2 cellular contexts compared by ENCODE assay signal in genomic region chrX:151082077-151082948, GRCh38.
TF ChIP-seq lines count a peak whose summit lies in the region.

No MANE protein-coding gene starts in this region.

TF ChIP-seq in HEK293, 187 proteins besides CTCF, POLR2A, EP300 and RAD21 (continued from another document and continues in another):
- TF ChIP-seq ZBTB44 (tag by site-specific recombination; IDR thresholded peaks at IDR 0.05) (no peak), ZNF19 (tag by site-specific recombination; IDR thresholded peaks at IDR 0.05; ENCODE audit: low read depth) (no peak), ZNF16 (tag by site-specific recombination; IDR thresholded peaks at IDR 0.05; ENCODE audit: low read depth) (no peak), ZNF660 (tag by site-specific recombination; IDR thresholded peaks at IDR 0.05) (no peak; the same call in 1 of the 2 replicates), ZNF768 (tag by site-specific recombination; IDR thresholded peaks at IDR 0.05) (no peak), ZNF24 (tag by site-specific recombination; IDR thresholded peaks at IDR 0.05) (no peak), ZNF394 (tag by site-specific recombination; IDR thresholded peaks at IDR 0.05; ENCODE audit: borderline replicate concordance) (no peak), ZNF654 (tag by site-specific recombination; IDR thresholded peaks at IDR 0.05; ENCODE audit: low read depth) (peak; percentile 69), ZNF148 (tag by site-specific recombination; IDR thresholded peaks at IDR 0.05; ENCODE audit: borderline replicate concordance) (no peak), ZNF112 (tag by site-specific recombination; IDR thresholded peaks at IDR 0.05) (no peak), ZNF350 (tag by site-specific recombination; IDR thresholded peaks at IDR 0.05) (no peak), KLF16 (tag by site-specific recombination; IDR thresholded peaks at IDR 0.05) (no peak), ZNF747 (tag by site-specific recombination; IDR thresholded peaks at IDR 0.05) (no peak), ZNF433 (tag by site-specific recombination; IDR thresholded peaks at IDR 0.05; ENCODE audit: low read depth) (no peak), ZFP37 (tag by site-specific recombination; IDR thresholded peaks at IDR 0.05) (0 out of 2 replicates have a peak, but pooled peaks have one; percentile 40), ZFP41 (tag by site-specific recombination; IDR thresholded peaks at IDR 0.05; ENCODE audit: borderline replicate concordance) (no peak), ZSCAN5A (tag by site-specific recombination; IDR thresholded peaks at IDR 0.05) (no peak), ZIC2 (tag by site-specific recombination; IDR thresholded peaks at IDR 0.05) (peak; percentile 31; the same call in 1 of the 2 replicates), ZNF529 (tag by site-specific recombination; IDR thresholded peaks at IDR 0.05; ENCODE audit: insufficient replicate concordance) (no peak), ZSCAN30 (tag by site-specific recombination; IDR thresholded peaks at IDR 0.05) (0 out of 2 replicates have a peak, but pooled peaks have one; percentile 38), ZNF292 (tag by site-specific recombination; IDR thresholded peaks at IDR 0.05; ENCODE audit: borderline replicate concordance, low read depth) (no peak), ZNF600 (tag by site-specific recombination; IDR thresholded peaks at IDR 0.05) (peak; percentile 80), ZBTB6 (tag by site-specific recombination; IDR thresholded peaks at IDR 0.05) (no peak), GFI1B (tag by site-specific recombination; IDR thresholded peaks at IDR 0.05) (no peak), ZNF677 (tag by site-specific recombination; IDR thresholded peaks at IDR 0.05) (no peak), ZNF792 (tag by site-specific recombination; IDR thresholded peaks at IDR 0.05) (no peak)

TF ChIP-seq in GM12878, 131 proteins besides CTCF, POLR2A, EP300 and RAD21 (continued from another document):
- TF ChIP-seq POU2F2 (IDR thresholded peaks at IDR 0.05; ENCODE audit: borderline replicate concordance, low read depth, low read length), result peak; percentile 44; the same call in 1 of the 3 replicates
TF ChIP-seq in GM12878: peak in this region for 6.
